In the genomic region with DNA sequence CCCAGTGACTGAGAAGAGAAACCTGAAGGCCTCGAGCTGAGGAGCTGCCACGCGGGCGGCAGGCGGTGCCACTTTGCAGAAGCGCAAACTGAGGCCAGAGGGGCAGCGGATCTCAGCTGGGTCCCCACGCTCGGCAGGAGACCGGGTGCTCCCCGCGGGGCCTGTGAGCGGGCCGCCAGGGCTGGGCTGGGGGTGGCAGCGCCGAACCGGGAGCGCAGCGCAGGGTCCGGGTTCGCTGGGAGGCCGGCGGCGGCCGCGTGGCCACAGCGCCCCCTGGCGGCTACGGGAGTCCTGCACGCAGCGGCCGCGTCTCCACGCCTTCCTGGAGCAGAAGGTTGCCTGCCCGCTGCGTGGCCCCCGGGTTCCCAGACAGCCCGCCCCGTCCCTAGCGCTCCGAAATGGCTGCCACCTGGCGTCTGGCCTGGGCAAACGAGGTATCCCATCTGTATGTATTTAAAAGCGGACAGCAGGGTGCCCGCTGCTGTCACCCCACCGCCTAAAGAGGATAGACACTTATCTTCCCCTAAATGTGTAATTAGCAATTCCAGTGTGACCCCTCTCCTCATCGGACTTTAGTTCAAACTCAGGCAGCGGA, we compare ENCODE assay signal across 1 cellular context.
TF ChIP-seq lines count a peak whose summit lies in the region.

No MANE protein-coding gene starts in this region.

TF ChIP-seq in HepG2, 621 proteins besides CTCF, POLR2A, EP300 and RAD21 (continued from another document and continues in another):
- TF ChIP-seq, protein P1, sequence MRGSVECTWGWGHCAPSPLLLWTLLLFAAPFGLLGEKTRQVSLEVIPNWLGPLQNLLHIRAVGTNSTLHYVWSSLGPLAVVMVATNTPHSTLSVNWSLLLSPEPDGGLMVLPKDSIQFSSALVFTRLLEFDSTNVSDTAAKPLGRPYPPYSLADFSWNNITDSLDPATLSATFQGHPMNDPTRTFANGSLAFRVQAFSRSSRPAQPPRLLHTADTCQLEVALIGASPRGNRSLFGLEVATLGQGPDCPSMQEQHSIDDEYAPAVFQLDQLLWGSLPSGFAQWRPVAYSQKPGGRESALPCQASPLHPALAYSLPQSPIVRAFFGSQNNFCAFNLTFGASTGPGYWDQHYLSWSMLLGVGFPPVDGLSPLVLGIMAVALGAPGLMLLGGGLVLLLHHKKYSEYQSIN (CRISPR knock-in tag; IDR thresholded peaks at IDR 0.05; ENCODE audit: borderline replicate concordance), result no peak
- no peak for TF ChIP-seq ZNF557 (CRISPR knock-in tag; IDR thresholded peaks at IDR 0.05)
- no peak for TF ChIP-seq KAT2B (IDR thresholded peaks at IDR 0.05; ENCODE audit: borderline replicate concordance, low read depth, low read length)
- TF ChIP-seq, protein P2, sequence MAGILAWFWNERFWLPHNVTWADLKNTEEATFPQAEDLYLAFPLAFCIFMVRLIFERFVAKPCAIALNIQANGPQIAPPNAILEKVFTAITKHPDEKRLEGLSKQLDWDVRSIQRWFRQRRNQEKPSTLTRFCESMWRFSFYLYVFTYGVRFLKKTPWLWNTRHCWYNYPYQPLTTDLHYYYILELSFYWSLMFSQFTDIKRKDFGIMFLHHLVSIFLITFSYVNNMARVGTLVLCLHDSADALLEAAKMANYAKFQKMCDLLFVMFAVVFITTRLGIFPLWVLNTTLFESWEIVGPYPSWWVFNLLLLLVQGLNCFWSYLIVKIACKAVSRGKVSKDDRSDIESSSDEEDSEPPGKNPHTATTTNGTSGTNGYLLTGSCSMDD (CRISPR knock-in tag; IDR thresholded peaks at IDR 0.05), result no peak
- no peak for TF ChIP-seq ONECUT2 (CRISPR knock-in tag; IDR thresholded peaks at IDR 0.05)
- TF ChIP-seq YY1 (IDR thresholded peaks at IDR 0.05; ENCODE audit: insufficient read depth, insufficient replicate concordance, low read depth, low read length), result peak; percentile 66
- no peak for TF ChIP-seq ZBTB7A (CRISPR knock-in tag; IDR thresholded peaks at IDR 0.05)
- no peak for TF ChIP-seq KDM6A (CRISPR knock-in tag; IDR thresholded peaks at IDR 0.05; ENCODE audit: low read depth)
- TF ChIP-seq ZC3H4 (CRISPR knock-in tag; IDR thresholded peaks at IDR 0.05; ENCODE audit: borderline replicate concordance), result no peak
- TF ChIP-seq, protein P3, sequence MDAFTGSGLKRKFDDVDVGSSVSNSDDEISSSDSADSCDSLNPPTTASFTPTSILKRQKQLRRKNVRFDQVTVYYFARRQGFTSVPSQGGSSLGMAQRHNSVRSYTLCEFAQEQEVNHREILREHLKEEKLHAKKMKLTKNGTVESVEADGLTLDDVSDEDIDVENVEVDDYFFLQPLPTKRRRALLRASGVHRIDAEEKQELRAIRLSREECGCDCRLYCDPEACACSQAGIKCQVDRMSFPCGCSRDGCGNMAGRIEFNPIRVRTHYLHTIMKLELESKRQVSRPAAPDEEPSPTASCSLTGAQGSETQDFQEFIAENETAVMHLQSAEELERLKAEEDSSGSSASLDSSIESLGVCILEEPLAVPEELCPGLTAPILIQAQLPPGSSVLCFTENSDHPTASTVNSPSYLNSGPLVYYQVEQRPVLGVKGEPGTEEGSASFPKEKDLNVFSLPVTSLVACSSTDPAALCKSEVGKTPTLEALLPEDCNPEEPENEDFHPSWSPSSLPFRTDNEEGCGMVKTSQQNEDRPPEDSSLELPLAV (CRISPR knock-in tag; conservative IDR thresholded peaks at IDR 0.05; ENCODE audit: low read depth), result no peak
- no peak; the same call in 1 of the 2 replicates for TF ChIP-seq SMC3 (IDR thresholded peaks at IDR 0.05; ENCODE audit: low read length)
- TF ChIP-seq ARNT2 (CRISPR knock-in tag; IDR thresholded peaks at IDR 0.05; ENCODE audit: low read depth), result peak; percentile 53; the same call in 1 of the 2 replicates
- no peak for TF ChIP-seq TCF7 (IDR thresholded peaks at IDR 0.05; ENCODE audit: low read depth)
- TF ChIP-seq PPARG (CRISPR knock-in tag; conservative IDR thresholded peaks at IDR 0.05), result no peak
- TF ChIP-seq ZNF264 (CRISPR knock-in tag; IDR thresholded peaks at IDR 0.05), result 0 out of 2 replicates have a peak, but pooled peaks have one; percentile 31
- TF ChIP-seq ATF1 (CRISPR knock-in tag; IDR thresholded peaks at IDR 0.05), result no peak
- no peak for TF ChIP-seq ZBTB40 (IDR thresholded peaks at IDR 0.05)
- TF ChIP-seq ZBTB40 (CRISPR knock-in tag; IDR thresholded peaks at IDR 0.05), result no peak; the same call in 1 of the 2 replicates
- TF ChIP-seq, protein P4, sequence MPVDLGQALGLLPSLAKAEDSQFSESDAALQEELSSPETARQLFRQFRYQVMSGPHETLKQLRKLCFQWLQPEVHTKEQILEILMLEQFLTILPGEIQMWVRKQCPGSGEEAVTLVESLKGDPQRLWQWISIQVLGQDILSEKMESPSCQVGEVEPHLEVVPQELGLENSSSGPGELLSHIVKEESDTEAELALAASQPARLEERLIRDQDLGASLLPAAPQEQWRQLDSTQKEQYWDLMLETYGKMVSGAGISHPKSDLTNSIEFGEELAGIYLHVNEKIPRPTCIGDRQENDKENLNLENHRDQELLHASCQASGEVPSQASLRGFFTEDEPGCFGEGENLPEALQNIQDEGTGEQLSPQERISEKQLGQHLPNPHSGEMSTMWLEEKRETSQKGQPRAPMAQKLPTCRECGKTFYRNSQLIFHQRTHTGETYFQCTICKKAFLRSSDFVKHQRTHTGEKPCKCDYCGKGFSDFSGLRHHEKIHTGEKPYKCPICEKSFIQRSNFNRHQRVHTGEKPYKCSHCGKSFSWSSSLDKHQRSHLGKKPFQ (CRISPR knock-in tag; IDR thresholded peaks at IDR 0.05; ENCODE audit: insufficient replicate concordance), result no peak
- TF ChIP-seq SNAI1 (CRISPR knock-in tag; IDR thresholded peaks at IDR 0.05; ENCODE audit: borderline replicate concordance), result no peak
- no peak for TF ChIP-seq ZNF441 (CRISPR knock-in tag; IDR thresholded peaks at IDR 0.05; ENCODE audit: borderline replicate concordance)
- TF ChIP-seq ZNF629 (CRISPR knock-in tag; conservative IDR thresholded peaks at IDR 0.05), result peak; percentile 85
- TF ChIP-seq, protein P5, sequence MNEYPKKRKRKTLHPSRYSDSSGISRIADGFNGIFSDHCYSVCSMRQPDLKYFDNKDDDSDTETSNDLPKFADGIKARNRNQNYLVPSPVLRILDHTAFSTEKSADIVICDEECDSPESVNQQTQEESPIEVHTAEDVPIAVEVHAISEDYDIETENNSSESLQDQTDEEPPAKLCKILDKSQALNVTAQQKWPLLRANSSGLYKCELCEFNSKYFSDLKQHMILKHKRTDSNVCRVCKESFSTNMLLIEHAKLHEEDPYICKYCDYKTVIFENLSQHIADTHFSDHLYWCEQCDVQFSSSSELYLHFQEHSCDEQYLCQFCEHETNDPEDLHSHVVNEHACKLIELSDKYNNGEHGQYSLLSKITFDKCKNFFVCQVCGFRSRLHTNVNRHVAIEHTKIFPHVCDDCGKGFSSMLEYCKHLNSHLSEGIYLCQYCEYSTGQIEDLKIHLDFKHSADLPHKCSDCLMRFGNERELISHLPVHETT (CRISPR knock-in tag; conservative IDR thresholded peaks at IDR 0.05), result no peak
- no peak for TF ChIP-seq PHF20 (CRISPR knock-in tag; IDR thresholded peaks at IDR 0.05)
- TF ChIP-seq KDM3A (CRISPR knock-in tag; IDR thresholded peaks at IDR 0.05; ENCODE audit: low read depth), result no peak
- no peak; the same call in 1 of the 2 replicates for TF ChIP-seq SPEN (CRISPR knock-in tag; IDR thresholded peaks at IDR 0.05; ENCODE audit: low read depth)
- TF ChIP-seq, protein P6, sequence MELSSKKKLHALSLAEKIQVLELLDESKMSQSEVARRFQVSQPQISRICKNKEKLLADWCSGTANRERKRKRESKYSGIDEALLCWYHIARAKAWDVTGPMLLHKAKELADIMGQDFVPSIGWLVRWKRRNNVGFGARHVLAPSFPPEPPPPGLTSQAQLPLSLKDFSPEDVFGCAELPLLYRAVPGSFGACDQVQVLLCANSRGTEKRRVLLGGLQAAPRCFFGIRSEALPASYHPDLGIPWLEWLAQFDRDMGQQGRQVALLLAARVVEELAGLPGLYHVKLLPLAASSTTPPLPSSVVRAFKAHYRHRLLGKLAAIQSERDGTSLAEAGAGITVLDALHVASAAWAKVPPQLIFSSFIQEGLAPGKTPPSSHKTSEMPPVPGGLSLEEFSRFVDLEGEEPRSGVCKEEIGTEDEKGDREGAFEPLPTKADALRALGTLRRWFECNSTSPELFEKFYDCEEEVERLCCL (CRISPR knock-in tag; IDR thresholded peaks at IDR 0.05; ENCODE audit: borderline replicate concordance), result no peak
- TF ChIP-seq ZNF556 (CRISPR knock-in tag; IDR thresholded peaks at IDR 0.05; ENCODE audit: borderline replicate concordance), result 0 out of 2 replicates have a peak, but pooled peaks have one; percentile 56
- no peak for TF ChIP-seq ZNF224 (CRISPR knock-in tag; IDR thresholded peaks at IDR 0.05)
- TF ChIP-seq ZSCAN21 (CRISPR knock-in tag; IDR thresholded peaks at IDR 0.05; ENCODE audit: borderline replicate concordance), result peak; percentile 26; the same call in 1 of the 2 replicates
- peak; percentile 76; the same call in 1 of the 2 replicates for TF ChIP-seq MEIS1 (CRISPR knock-in tag; IDR thresholded peaks at IDR 0.05; ENCODE audit: borderline replicate concordance)
- TF ChIP-seq ZNF468 (CRISPR knock-in tag; IDR thresholded peaks at IDR 0.05), result no peak
- no peak for TF ChIP-seq SMYD3 (CRISPR knock-in tag; IDR thresholded peaks at IDR 0.05)
- no peak for TF ChIP-seq GABPA (IDR thresholded peaks at IDR 0.05; ENCODE audit: low read depth, low read length)
- TF ChIP-seq GABPA (CRISPR knock-in tag; IDR thresholded peaks at IDR 0.05; ENCODE audit: low read depth), result no peak
- no peak for TF ChIP-seq MTA3 (CRISPR knock-in tag; IDR thresholded peaks at IDR 0.05)
- TF ChIP-seq ZNF354B (CRISPR knock-in tag; IDR thresholded peaks at IDR 0.05), result no peak
- peak; percentile 77 for TF ChIP-seq YEATS4 (CRISPR knock-in tag; IDR thresholded peaks at IDR 0.05; ENCODE audit: borderline replicate concordance)
- TF ChIP-seq ZKSCAN1 (IDR thresholded peaks at IDR 0.05; ENCODE audit: low read length), result no peak
- TF ChIP-seq ZNF549 (CRISPR knock-in tag; IDR thresholded peaks at IDR 0.05), result no peak
- TF ChIP-seq MED8 (CRISPR knock-in tag; IDR thresholded peaks at IDR 0.05; ENCODE audit: insufficient replicate concordance), result no peak
- TF ChIP-seq ZNF788 (CRISPR knock-in tag; IDR thresholded peaks at IDR 0.05; ENCODE audit: borderline replicate concordance), result no peak
- TF ChIP-seq ELK4 (CRISPR knock-in tag; IDR thresholded peaks at IDR 0.05; ENCODE audit: borderline replicate concordance), result no peak
- TF ChIP-seq THAP11 (CRISPR knock-in tag; IDR thresholded peaks at IDR 0.05), result no peak
- no peak for TF ChIP-seq U2AF2 (IDR thresholded peaks at IDR 0.05; ENCODE audit: low read depth, low read length)
- TF ChIP-seq ZNF773 (CRISPR knock-in tag; IDR thresholded peaks at IDR 0.05; ENCODE audit: borderline replicate concordance), result no peak
